8 cellular contexts compared by ENCODE assay signal in genomic region chr5:56669534-56670483, GRCh38.
DNase-seq lines count a peak whose midpoint lies in the region; ATAC-seq and TF ChIP-seq lines count a peak whose summit lies in the region.

No MANE protein-coding gene starts in this region.

- H3K9me3 ChIP-seq in naive thymus-derived CD4-positive, alpha-beta T cell (ENCODE audit: control insufficient read depth in 2 of 3, low read length in 3 of 3), result no peaks in the 10 kb centered on the region

- H3K27ac ChIP-seq in naive thymus-derived CD4-positive, alpha-beta T cell (ENCODE audit: low read depth, low read length), result peak overlapping the region; percentile 65

- peak overlapping the region; percentile 13 for H3K4me3 ChIP-seq in naive thymus-derived CD4-positive, alpha-beta T cell (ENCODE audit: low read length)

- POLR2A ChIA-PET in naive thymus-derived CD4-positive, alpha-beta T cell (lab: Charles Lee), result interaction anchor here (0.5 to 2.9 kb wide), 16 partner anchors 12 to 341 kb away, joined by 3 to 22 read pairs (median 3); partner anchors contain the start of gene MAP3K1

- no peaks in the 10 kb centered on the region for H3K36me3 ChIP-seq in naive thymus-derived CD4-positive, alpha-beta T cell (ENCODE audit: control insufficient read depth in 2 of 3, insufficient read depth in 3 of 3, low read length in 3 of 3)

- H3K4me3 Mint-ChIP-seq in dendritic cell treated with granulocyte-macrophage colony-stimulating factor and Interleukin-4, amounts not matched to agents 40 ng/mL and 50 ng/mL, for 4 days, result no peak overlapping the region
- peak overlapping the region; percentile 55 to 83 (median 70) for H3K4me3 Mint-ChIP-seq in naive thymus-derived CD4-positive, alpha-beta T cell

- H3K4me1 Mint-ChIP-seq in dendritic cell treated with granulocyte-macrophage colony-stimulating factor and Interleukin-4, amounts not matched to agents 40 ng/mL and 50 ng/mL, for 4 days (ENCODE audit: low read depth), result peaks cover 83% of the 10 kb centered on the region
- H3K4me1 Mint-ChIP-seq in naive thymus-derived CD4-positive, alpha-beta T cell, result peaks cover 35 to 53% (median 45%) of the 10 kb centered on the region in 7 donors

- peak; percentile 98 for ATAC-seq in HG03565 (IDR thresholded peaks at IDR 0.05; ENCODE audit: unreplicated experiment)
- ATAC-seq in naive thymus-derived CD4-positive, alpha-beta T cell, result peak; percentile 89

- H3K27ac Mint-ChIP-seq in dendritic cell treated with granulocyte-macrophage colony-stimulating factor and Interleukin-4, amounts not matched to agents 40 ng/mL and 50 ng/mL, for 4 days, result peak overlapping the region; percentile 92
- peak overlapping the region; percentile 80 to 95 (median 90) for H3K27ac Mint-ChIP-seq in naive thymus-derived CD4-positive, alpha-beta T cell

- no peak for TF ChIP-seq CTCF in GM20000 (IDR thresholded peaks at IDR 0.05; ENCODE audit: extremely low read depth, missing control alignments)

- no peaks in the 10 kb centered on the region for H3K36me3 Mint-ChIP-seq in dendritic cell treated with granulocyte-macrophage colony-stimulating factor and Interleukin-4, amounts not matched to agents 40 ng/mL and 50 ng/mL, for 4 days (ENCODE audit: low read depth)
- peaks cover 3 to 20% (median 14%) of the 10 kb centered on the region in 5 donors for H3K36me3 Mint-ChIP-seq in naive thymus-derived CD4-positive, alpha-beta T cell

- intact Hi-C loops in dendritic cell treated with granulocyte-macrophage colony-stimulating factor and Interleukin-4, amounts not matched to agents 40 ng/mL and 50 ng/mL, for 4 days (cut with micrococcal nuclease), result loop anchor here (2.0 to 5.0 kb wide), 2 partner anchors 145 to 188 kb away; partner anchors contain the start of gene MAP3K1
- intact Hi-C loops in naive thymus-derived CD4-positive, alpha-beta T cell (cut with micrococcal nuclease), result loop anchor here (1.0 to 10.0 kb wide), 6 partner anchors 17 to 395 kb away; no protein-coding TSS in a partner anchor

- H3K4me1 ChIP-seq in naive thymus-derived CD4-positive, alpha-beta T cell (ENCODE audit: control insufficient read depth in 2 of 2, insufficient read depth in 2 of 2, low read length in 2 of 2), result peaks cover 0 to 40% of the 10 kb centered on the region in 2 donors

- peaks cover 5% of the 10 kb centered on the region for H3K9me3 Mint-ChIP-seq in dendritic cell treated with granulocyte-macrophage colony-stimulating factor and Interleukin-4, amounts not matched to agents 40 ng/mL and 50 ng/mL, for 4 days
- H3K9me3 Mint-ChIP-seq in naive thymus-derived CD4-positive, alpha-beta T cell, result peaks cover 0 to 16% (median 4%) of the 10 kb centered on the region in 11 donors

- DNase-seq in DMS53 treated with DMSO at 0.1 percent for 48 hours (lab: John Stamatoyannopoulos, UW; ENCODE audit: unreplicated experiment) (peak; percentile 81), GM20000 (ENCODE audit: low spot score) (peak; percentile 80), SK-MEL-5 (ENCODE audit: low read depth, low spot score) (peak; percentile 98), OCI-M2 (lab: John Stamatoyannopoulos, UW; ENCODE audit: unreplicated experiment) (no peak), occipital lobe (lab: John Stamatoyannopoulos, UW) (no peak)
- peak in 7 of 9 donors; percentile 9 to 68 (median 40) for DNase-seq in naive thymus-derived CD4-positive, alpha-beta T cell

- in situ Hi-C loops in SK-MEL-5 (cut with HindIII; ENCODE audit: low pct_unique_long_range_greater_than_20kb, low sequenced_read_pairs), result no loop called here

- no peaks in the 10 kb centered on the region for H3K27me3 Mint-ChIP-seq in dendritic cell treated with granulocyte-macrophage colony-stimulating factor and Interleukin-4, amounts not matched to agents 40 ng/mL and 50 ng/mL, for 4 days
- peaks cover 0 to 10% (median 0%) of the 10 kb centered on the region in 5 donors for H3K27me3 Mint-ChIP-seq in naive thymus-derived CD4-positive, alpha-beta T cell

- no peaks in the 10 kb centered on the region for H3K27me3 ChIP-seq in naive thymus-derived CD4-positive, alpha-beta T cell (ENCODE audit: control insufficient read depth in 2 of 2, insufficient read depth in 2 of 2, low read length in 2 of 2)

- CTCF ChIA-PET in naive thymus-derived CD4-positive, alpha-beta T cell (lab: Charles Lee), result interaction anchor here (0.7 to 1.8 kb wide), 7 partner anchors 11 to 105 kb away, joined by 3 to 6 read pairs (median 4); no protein-coding TSS in a partner anchor

Comparison
In these comparisons a context has a peak if more than half of its experiments do, and no peak if none do; other contexts are left out.
1. DNase-seq: peak in DMS53 treated with DMSO at 0.1 percent for 48 hours (single experiment), GM20000 (single experiment), SK-MEL-5 (single experiment) and naive thymus-derived CD4-positive, alpha-beta T cell (7 of 9); none in OCI-M2 (single experiment) and occipital lobe (single experiment).